ENCODE assay signal across 1 cellular context in genomic region chr10:123995461-123996131, GRCh38.
TF ChIP-seq lines count a peak whose summit lies in the region.

No MANE protein-coding gene starts in this region.

TF ChIP-seq in WTC11, 78 proteins besides CTCF, POLR2A, EP300 and RAD21 (continued from another document and continues in another):
- TF ChIP-seq ZNF532 (CRISPR knock-in tag; IDR thresholded peaks at IDR 0.05; ENCODE audit: borderline replicate concordance), result no peak
- no peak for TF ChIP-seq AR (CRISPR knock-in tag; IDR thresholded peaks at IDR 0.05)
- TF ChIP-seq ZNF416 (CRISPR knock-in tag; IDR thresholded peaks at IDR 0.05), result no peak
- no peak; the same call in 1 of the 2 replicates for TF ChIP-seq TEAD1 (CRISPR knock-in tag; IDR thresholded peaks at IDR 0.05)
- TF ChIP-seq ZNF263 (CRISPR knock-in tag; IDR thresholded peaks at IDR 0.05; ENCODE audit: low read depth), result no peak
- no peak for TF ChIP-seq ZNF317 (CRISPR knock-in tag; IDR thresholded peaks at IDR 0.05; ENCODE audit: borderline replicate concordance, low read depth)
- TF ChIP-seq ESRRA (CRISPR knock-in tag; IDR thresholded peaks at IDR 0.05; ENCODE audit: borderline replicate concordance), result no peak
- TF ChIP-seq STAT6 (CRISPR knock-in tag; conservative IDR thresholded peaks at IDR 0.05; ENCODE audit: low read depth), result no peak
- TF ChIP-seq NR1H2 (CRISPR knock-in tag; IDR thresholded peaks at IDR 0.05), result no peak
- TF ChIP-seq ZNF219 (CRISPR knock-in tag; IDR thresholded peaks at IDR 0.05; ENCODE audit: borderline replicate concordance), result no peak
- no peak for TF ChIP-seq GRHL2 (CRISPR knock-in tag; IDR thresholded peaks at IDR 0.05; ENCODE audit: insufficient replicate concordance, severe bottlenecking)
- no peak for TF ChIP-seq FOXJ3 (CRISPR knock-in tag; IDR thresholded peaks at IDR 0.05; ENCODE audit: borderline replicate concordance)
- TF ChIP-seq FOXP4 (CRISPR knock-in tag; IDR thresholded peaks at IDR 0.05), result no peak
- TF ChIP-seq E2F1 (CRISPR knock-in tag; IDR thresholded peaks at IDR 0.05), result no peak
- peak; percentile 71; the same call in 1 of the 2 replicates for TF ChIP-seq HMGXB4 (CRISPR knock-in tag; IDR thresholded peaks at IDR 0.05)
- TF ChIP-seq SOX15 (CRISPR knock-in tag; IDR thresholded peaks at IDR 0.05), result no peak
- TF ChIP-seq EMX1 (CRISPR knock-in tag; IDR thresholded peaks at IDR 0.05), result no peak
- TF ChIP-seq NR3C1 (CRISPR knock-in tag; conservative IDR thresholded peaks at IDR 0.05; ENCODE audit: low read depth), result 0 out of 2 replicates have a peak, but pooled peaks have one; percentile 29
- no peak for TF ChIP-seq MYBL2 (CRISPR knock-in tag; IDR thresholded peaks at IDR 0.05)
- no peak for TF ChIP-seq GTF2I (CRISPR knock-in tag; conservative IDR thresholded peaks at IDR 0.05)
- TF ChIP-seq ZSCAN18 (CRISPR knock-in tag; IDR thresholded peaks at IDR 0.05), result no peak
- no peak for TF ChIP-seq KAT7 (CRISPR knock-in tag; IDR thresholded peaks at IDR 0.05; ENCODE audit: borderline replicate concordance)
- TF ChIP-seq NFATC4 (CRISPR knock-in tag; IDR thresholded peaks at IDR 0.05), result no peak
- no peak; the same call in 1 of the 2 replicates for TF ChIP-seq MAX (CRISPR knock-in tag; IDR thresholded peaks at IDR 0.05)
- TF ChIP-seq USF2 (CRISPR knock-in tag; IDR thresholded peaks at IDR 0.05), result no peak
- TF ChIP-seq SMAD4 (CRISPR knock-in tag; IDR thresholded peaks at IDR 0.05), result no peak
- no peak for TF ChIP-seq FOXP1 (CRISPR knock-in tag; IDR thresholded peaks at IDR 0.05; ENCODE audit: borderline replicate concordance)
- no peak for TF ChIP-seq USF1 (CRISPR knock-in tag; IDR thresholded peaks at IDR 0.05)
- TF ChIP-seq ATF2 (CRISPR knock-in tag; IDR thresholded peaks at IDR 0.05; ENCODE audit: borderline replicate concordance, low read depth), result no peak
- TF ChIP-seq ZNF121 (CRISPR knock-in tag; IDR thresholded peaks at IDR 0.05), result no peak
- TF ChIP-seq ZNF281 (CRISPR knock-in tag; IDR thresholded peaks at IDR 0.05), result no peak
- TF ChIP-seq ZBTB21 (CRISPR knock-in tag; IDR thresholded peaks at IDR 0.05; ENCODE audit: borderline replicate concordance), result peak; percentile 80
